In the genomic region with DNA sequence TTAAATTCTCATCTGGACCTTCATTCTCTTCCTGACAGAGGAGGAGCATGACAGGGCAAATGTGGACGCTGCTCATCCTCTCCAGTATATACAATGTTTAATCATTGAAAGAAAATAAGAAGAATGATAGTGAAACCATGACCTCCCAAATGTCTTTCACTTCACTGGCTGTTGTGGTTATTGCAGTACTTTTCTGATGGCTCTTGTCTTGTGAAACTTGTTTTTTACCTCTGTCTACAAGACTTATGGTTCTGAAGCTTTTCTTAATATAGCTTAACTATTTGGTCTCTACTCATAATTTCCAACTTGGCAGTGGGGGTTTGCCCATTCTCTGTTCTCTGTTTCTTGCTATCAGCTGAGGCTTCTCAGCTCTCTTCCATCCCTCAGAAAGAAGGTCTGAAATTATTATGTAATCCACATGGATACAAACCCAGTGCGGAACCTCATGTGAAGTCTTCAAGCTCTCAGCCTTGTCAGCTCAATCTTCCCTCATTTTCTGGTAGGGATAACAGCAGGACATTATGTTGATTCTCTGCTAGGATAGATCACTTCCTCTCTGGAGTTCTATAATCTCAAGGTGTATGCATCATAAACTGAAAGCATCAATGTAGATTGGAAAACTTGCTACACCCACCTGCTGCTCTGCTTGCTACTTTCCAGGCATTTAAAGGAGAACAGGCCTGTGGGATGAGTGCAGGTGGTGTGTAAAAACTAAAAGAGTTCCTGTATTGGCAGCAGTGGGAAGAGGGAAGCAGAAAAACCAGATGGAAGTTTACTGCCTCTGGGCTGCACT, we compare ENCODE assay signal across 13 cellular contexts.
DNase-seq lines count a peak whose midpoint lies in the region; ATAC-seq and TF ChIP-seq lines count a peak whose summit lies in the region.
"Had no signal": no experiment of that assay in that cellular context is flagged by ENCODE, and none has a peak within 500 bp of the region (broad histone marks: within the 10 kb centered on the region; RNA-seq: fewer than 3 reads in every experiment).

No MANE protein-coding gene starts in this region.

- no peak for TF ChIP-seq POLR2A in esophagus squamous epithelium (IDR thresholded peaks at IDR 0.05)

- H3K4me1 ChIP-seq in right atrium auricular region: no peaks in the 10 kb centered on the region
- H3K4me1 ChIP-seq in esophagus squamous epithelium: no peaks in the 10 kb centered on the region

- WGBS in esophagus squamous epithelium, 2 donors: 67 to 91% methylated on average over 2 of the region's 2 CpGs

- DNase-seq in GM13976 (ENCODE audit: low spot score) (peak; percentile 38), right atrium auricular region (ENCODE audit: low spot score) (no peak), AG08395 (ENCODE audit: low spot score) (no peak), esophagus squamous epithelium (lab: John Stamatoyannopoulos, UW) (no peak)
- no peak for DNase-seq in activated CD4-positive, alpha-beta T cell treated with anti-CD3 and anti-CD28 coated beads for 4 hours
- DNase-seq: body of pancreas; naive thymus-derived CD4-positive, alpha-beta T cell; NCI-H1417; stimulated activated CD4-positive, alpha-beta T cell treated with anti-CD3 and anti-CD28 coated beads, Interleukin-12 subunit alpha, Interleukin-12 subunit beta, amount 100 ng/mL, for 4 hours; stimulated activated naive CD4-positive, alpha-beta T cell had no signal

- in situ Hi-C loops in GM13976 (cut with MboI; ENCODE audit: low sequenced_read_pairs, unreplicated experiment): no loop called here

- H3K4me3 ChIP-seq in right atrium auricular region: no peak overlapping the region
- H3K4me3 ChIP-seq in esophagus squamous epithelium: no peak overlapping the region
- H3K4me3 ChIP-seq: body of pancreas had no signal

- no peaks in the 10 kb centered on the region for H3K9me3 ChIP-seq in right atrium auricular region
- no peaks in the 10 kb centered on the region for H3K9me3 ChIP-seq in esophagus squamous epithelium
- H3K9me3 ChIP-seq: body of pancreas had no signal

- H3K27ac ChIP-seq in right atrium auricular region (no peak overlapping the region), esophagus squamous epithelium (no peak overlapping the region)
- H3K27ac ChIP-seq: body of pancreas had no signal

- ATAC-seq in GM19438 (IDR thresholded peaks at IDR 0.05; ENCODE audit: low read depth, unreplicated experiment): peak; percentile 97
- ATAC-seq in HG02852 (IDR thresholded peaks at IDR 0.05; ENCODE audit: unreplicated experiment): peak; percentile 96
- ATAC-seq in HG03520 (IDR thresholded peaks at IDR 0.05; ENCODE audit: unreplicated experiment): peak; percentile 97
- ATAC-seq: body of pancreas; naive thymus-derived CD4-positive, alpha-beta T cell had no signal

- intact Hi-C loops in esophagus squamous epithelium (cut with DNase I): no loop called here

- no peak for TF ChIP-seq CTCF in GM13976 (IDR thresholded peaks at IDR 0.05; ENCODE audit: borderline replicate concordance, control extremely low read depth, extremely low read depth, insufficient read depth, missing control alignments)
- no peak for TF ChIP-seq CTCF in right atrium auricular region (IDR thresholded peaks at IDR 0.05)
- no peak for TF ChIP-seq CTCF in esophagus squamous epithelium (IDR thresholded peaks at IDR 0.05)

- H3K27me3 ChIP-seq in right atrium auricular region (no peaks in the 10 kb centered on the region), esophagus squamous epithelium (no peaks in the 10 kb centered on the region)
- H3K27me3 ChIP-seq: body of pancreas had no signal

- H3K36me3 ChIP-seq in right atrium auricular region (no peaks in the 10 kb centered on the region), esophagus squamous epithelium (no peaks in the 10 kb centered on the region)
